Comparison of ENCODE assay signal across 1 cellular context in the genomic region with DNA sequence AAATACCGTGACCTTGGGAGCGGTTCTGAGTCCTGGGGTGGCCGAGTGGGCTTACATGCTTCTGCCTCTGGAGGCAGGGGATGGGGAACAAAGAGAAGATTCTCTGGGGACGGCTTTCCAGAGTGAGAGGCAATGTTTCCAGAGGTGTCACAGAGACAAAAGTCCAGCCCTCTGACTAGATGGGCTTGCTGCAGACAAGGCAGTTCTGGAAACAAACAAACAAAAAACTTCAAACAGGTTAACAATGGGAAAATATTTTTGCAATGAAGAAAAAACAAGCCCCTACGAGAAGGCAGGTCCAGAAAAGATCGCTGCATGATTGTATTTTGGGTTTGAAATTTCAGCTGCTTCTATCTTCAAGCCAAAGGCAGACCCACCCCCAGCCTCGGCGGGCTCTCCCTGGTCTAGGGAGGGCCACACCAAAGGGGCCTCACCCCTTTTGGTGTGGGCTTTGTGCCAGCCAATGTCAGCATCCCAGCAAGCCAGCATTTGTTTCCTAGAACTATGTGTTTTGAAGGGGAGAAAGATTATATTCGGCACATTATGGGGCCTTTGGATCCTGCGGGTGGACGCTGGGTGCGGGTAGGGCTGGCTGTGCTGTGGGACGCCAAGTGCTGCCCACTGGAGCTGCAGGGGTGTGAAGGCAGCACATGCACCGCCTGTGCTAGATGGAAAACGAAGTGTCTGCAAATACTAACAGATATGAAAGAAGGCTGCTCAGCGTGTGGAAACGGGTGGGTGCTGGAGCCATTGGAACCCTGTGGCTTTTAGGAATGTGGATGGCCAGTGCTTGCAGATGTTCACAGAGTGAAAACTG.
A peak's percentile ranks its signal among the peaks of the same experiment; 100 is the strongest.
TF ChIP-seq lines count a peak whose summit lies in the region.

No MANE protein-coding gene starts in this region.

TF ChIP-seq in H1, 55 proteins besides CTCF, POLR2A, EP300 and RAD21:
- TF ChIP-seq SRF (IDR thresholded peaks at IDR 0.05; ENCODE audit: low read depth, low read length) (no peak), MAX (IDR thresholded peaks at IDR 0.05) (peak; percentile 43)
TF ChIP-seq in H1: peak in this region for 1.
